18 cellular contexts compared by ENCODE assay signal in the genomic region with DNA sequence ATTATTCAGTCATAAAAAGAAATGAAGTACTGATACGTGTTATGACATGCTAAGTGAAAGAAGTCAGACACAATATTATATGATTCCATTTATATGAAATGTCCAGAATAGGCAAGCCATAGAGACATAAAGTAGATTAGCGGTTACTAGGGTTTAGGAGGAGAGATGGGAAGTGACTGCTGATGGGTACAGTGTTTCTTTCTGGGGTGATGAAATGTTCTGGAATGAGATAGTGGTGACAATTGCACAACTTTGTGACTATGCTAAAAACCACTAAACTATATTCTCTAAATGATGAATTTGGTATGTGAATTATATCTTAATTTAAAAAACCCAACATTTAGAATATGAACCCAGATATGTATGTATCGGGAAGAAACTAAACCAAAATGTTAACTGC. TPM values are rescaled to one million over a fixed set of nuclear protein-coding genes. Genes with fewer than 3 reads are reported as not detected.
DNase-seq lines count a peak whose midpoint lies in the region; ATAC-seq, FAIRE-seq and TF ChIP-seq lines count a peak whose summit lies in the region.
"Had no signal": no experiment of that assay in that cellular context is flagged by ENCODE, and none has a peak within 500 bp of the region (broad histone marks: within the 10 kb centered on the region; RNA-seq: fewer than 3 reads in every experiment).

No MANE protein-coding gene starts in this region.

- no peaks in the 10 kb centered on the region for H3K9me3 Mint-ChIP-seq in astrocyte (ENCODE audit: unreplicated experiment)
- H3K9me3 Mint-ChIP-seq: stimulated activated effector memory CD8-positive, alpha-beta T cell treated with anti-CD3 and anti-CD28 coated beads, Interleukin-12 subunit alpha, Interleukin-12 subunit beta, amount 100 ng/mL, for 72 hours had no signal

- peaks cover 5% of the 10 kb centered on the region for H3K4me1 Mint-ChIP-seq in astrocyte (ENCODE audit: low read depth, unreplicated experiment)
- H3K4me1 Mint-ChIP-seq: activated CD4-positive, alpha-beta T cell treated with anti-CD3 and anti-CD28 coated beads for 36 hours; stimulated activated effector memory CD8-positive, alpha-beta T cell treated with anti-CD3 and anti-CD28 coated beads, Interleukin-12 subunit alpha, Interleukin-12 subunit beta, amount 100 ng/mL, for 72 hours had no signal

- no peak overlapping the region for H3K14ac ChIP-seq in neuronal stem cell (ENCODE audit: low read length)

- H3K4me2 ChIP-seq in astrocyte (ENCODE audit: low read length): no peak overlapping the region
- H3K4me2 ChIP-seq in neuronal stem cell (ENCODE audit: insufficient read depth, low read length, poor library complexity, severe bottlenecking): no peak overlapping the region
- H3K4me2 ChIP-seq in osteoblast (ENCODE audit: insufficient read depth, low read length): no peak overlapping the region

- H3K4me1 ChIP-seq in astrocyte (ENCODE audit: insufficient read depth, low read length) (no peaks in the 10 kb centered on the region), neuronal stem cell (ENCODE audit: control insufficient read depth in 2 of 2, insufficient read depth in 1 of 2, low read depth in 1 of 2, low read length in 2 of 2) (no peaks in the 10 kb centered on the region), osteoblast (ENCODE audit: insufficient read depth, low read length) (peaks cover 9% of the 10 kb centered on the region)
- H3K4me1 ChIP-seq: pancreas, tibial nerve had no signal

- H3K23ac ChIP-seq in neuronal stem cell (ENCODE audit: low read depth, low read length, poor library complexity): no peak overlapping the region

- no peak overlapping the region for H3K4me3 Mint-ChIP-seq in astrocyte (ENCODE audit: unreplicated experiment)
- H3K4me3 Mint-ChIP-seq: activated CD4-positive, alpha-beta T cell treated with anti-CD3 and anti-CD28 coated beads for 36 hours; stimulated activated effector memory CD8-positive, alpha-beta T cell treated with anti-CD3 and anti-CD28 coated beads, Interleukin-12 subunit alpha, Interleukin-12 subunit beta, amount 100 ng/mL, for 72 hours had no signal

- no peak overlapping the region for H2BK12ac ChIP-seq in neuronal stem cell (ENCODE audit: low read length)

- H3K79me1 ChIP-seq in neuronal stem cell (ENCODE audit: low read depth, low read length): no peaks in the 10 kb centered on the region

- H2AFZ ChIP-seq in astrocyte (ENCODE audit: low read depth, low read length) (no peak overlapping the region), neuronal stem cell (ENCODE audit: low read length) (no peak overlapping the region), osteoblast (ENCODE audit: low read length) (no peak overlapping the region)

- no peak overlapping the region for H3K4me3 ChIP-seq in astrocyte (ENCODE audit: insufficient read depth, low read depth, low read length)
- H3K4me3 ChIP-seq in neuronal stem cell (ENCODE audit: low read length in 2 of 2): no peak overlapping the region
- H3K4me3 ChIP-seq in osteoblast (ENCODE audit: insufficient read depth, low read length): no peak overlapping the region
- H3K4me3 ChIP-seq: pancreas, spleen, tibial nerve had no signal

- DNase-seq in EH (ENCODE audit: low read depth): peak; percentile 69
- DNase-seq in M059J (ENCODE audit: low read depth): peak; percentile 15
- DNase-seq in astrocyte (ENCODE audit: low read depth): peak; percentile 4
- peak; percentile 40 for DNase-seq in iris pigment epithelial cell (ENCODE audit: low read depth)
- DNase-seq in neuronal stem cell (ENCODE audit: low spot score): no peak
- no peak for DNase-seq in osteoblast (ENCODE audit: insufficient read length, low spot score, missing footprints)
- no peak for DNase-seq in NCI-H2171 (lab: John Stamatoyannopoulos, UW)
- DNase-seq: activated CD4-positive, alpha-beta T cell treated with anti-CD3 and anti-CD28 coated beads for 36 hours; activated naive CD4-positive, alpha-beta T cell; dermis blood vessel endothelial cell; NCI-H1092 treated with DMSO at 0.1 percent for 48 hours; pancreas; spleen; T-helper 9 cell had no signal

- no peaks in the 10 kb centered on the region for H3K27me3 ChIP-seq in astrocyte (ENCODE audit: insufficient read depth, low read length)
- no peaks in the 10 kb centered on the region for H3K27me3 ChIP-seq in neuronal stem cell (ENCODE audit: control insufficient read depth in 3 of 3, insufficient read depth in 3 of 3, low read depth in 1 of 3, low read length in 3 of 3)
- H3K27me3 ChIP-seq in osteoblast (ENCODE audit: insufficient read depth, low read length): no peaks in the 10 kb centered on the region
- H3K27me3 ChIP-seq: pancreas, spleen, tibial nerve had no signal

- H2BK5ac ChIP-seq in neuronal stem cell (ENCODE audit: low read length): no peak overlapping the region

- H4K8ac ChIP-seq in neuronal stem cell (ENCODE audit: low read depth, low read length): no peak overlapping the region

- H3K9ac ChIP-seq in astrocyte (ENCODE audit: low read length) (no peak overlapping the region), neuronal stem cell (ENCODE audit: low read depth, low read length, poor library complexity) (no peak overlapping the region)

- WGBS in neuronal stem cell (ENCODE audit: extremely low coverage in 2 of 2, insufficient read length in 2 of 2, insufficient replicate concordance in 1 of 2), 2 donors: no CpG with 5 or more reads among the region's 3 CpGs

- no peak overlapping the region for H2AK5ac ChIP-seq in neuronal stem cell (ENCODE audit: low read depth, low read length)

- ATAC-seq in HG02571 (IDR thresholded peaks at IDR 0.05; ENCODE audit: unreplicated experiment): no peak
- ATAC-seq: activated CD4-positive, alpha-beta T cell treated with anti-CD3 and anti-CD28 coated beads for 36 hours; pancreas; stimulated activated effector memory CD8-positive, alpha-beta T cell treated with anti-CD3 and anti-CD28 coated beads, Interleukin-12 subunit alpha, Interleukin-12 subunit beta, amount 100 ng/mL, for 72 hours had no signal

- H3K36me3 Mint-ChIP-seq in astrocyte (ENCODE audit: low read depth, unreplicated experiment): peaks cover 5% of the 10 kb centered on the region

- H4K91ac ChIP-seq in neuronal stem cell (ENCODE audit: low read depth, low read length, poor library complexity): no peak overlapping the region

- no peak overlapping the region for H3K27ac ChIP-seq in astrocyte (ENCODE audit: low read depth, low read length)
- H3K27ac ChIP-seq in neuronal stem cell (replicated peaks; ENCODE audit: low read length): no peak overlapping the region
- H3K27ac ChIP-seq in osteoblast (ENCODE audit: low read depth, low read length): no peak overlapping the region
- H3K27ac ChIP-seq: epithelial cell of prostate, pancreas, tibial nerve had no signal

- H3K4ac ChIP-seq in neuronal stem cell (ENCODE audit: low read length): no peak overlapping the region

- H3K36me3 ChIP-seq in astrocyte (ENCODE audit: insufficient read depth, low read length): no peaks in the 10 kb centered on the region
- peaks cover 0 to 24% of the 10 kb centered on the region in 2 donors for H3K36me3 ChIP-seq in neuronal stem cell (replicated peaks in 1 of 2; ENCODE audit: control insufficient read depth in 2 of 2, insufficient read depth in 2 of 2, low read length in 2 of 2)
- H3K36me3 ChIP-seq in osteoblast (ENCODE audit: insufficient read depth, low read length): peaks cover 6% of the 10 kb centered on the region
- H3K36me3 ChIP-seq: pancreas had no signal

- H2BK15ac ChIP-seq in neuronal stem cell (ENCODE audit: low read length): no peak overlapping the region

- H3K27ac Mint-ChIP-seq in astrocyte (ENCODE audit: unreplicated experiment): no peak overlapping the region
- H3K27ac Mint-ChIP-seq: activated CD4-positive, alpha-beta T cell treated with anti-CD3 and anti-CD28 coated beads for 36 hours; stimulated activated effector memory CD8-positive, alpha-beta T cell treated with anti-CD3 and anti-CD28 coated beads, Interleukin-12 subunit alpha, Interleukin-12 subunit beta, amount 100 ng/mL, for 72 hours had no signal

- H2BK120ac ChIP-seq in neuronal stem cell (ENCODE audit: low read depth, low read length): no peak overlapping the region

- H3K27me3 Mint-ChIP-seq in astrocyte (ENCODE audit: low read depth, unreplicated experiment): no peaks in the 10 kb centered on the region
- H3K27me3 Mint-ChIP-seq: activated CD4-positive, alpha-beta T cell treated with anti-CD3 and anti-CD28 coated beads for 36 hours had no signal

- peak; percentile 20 for FAIRE-seq in astrocyte (lab: Jason Lieb, UNC)

- H3K9me3 ChIP-seq in astrocyte (ENCODE audit: insufficient read depth, low read depth, low read length) (no peaks in the 10 kb centered on the region), neuronal stem cell (replicated peaks in 1 of 2; ENCODE audit: control insufficient read depth in 2 of 2, insufficient read depth in 1 of 2, low read depth in 1 of 2, low read length in 2 of 2) (no peaks in the 10 kb centered on the region), osteoblast (ENCODE audit: low read depth, low read length) (no peaks in the 10 kb centered on the region)
- H3K9me3 ChIP-seq: pancreas, spleen, tibial nerve had no signal

- no peaks in the 10 kb centered on the region for H3K79me2 ChIP-seq in astrocyte (ENCODE audit: insufficient read depth, low read length)
- no peaks in the 10 kb centered on the region for H3K79me2 ChIP-seq in osteoblast (ENCODE audit: insufficient read depth, low read length)

- H4K20me1 ChIP-seq in astrocyte (ENCODE audit: insufficient read depth, low read length) (no peaks in the 10 kb centered on the region), osteoblast (ENCODE audit: insufficient read depth, low read length) (no peaks in the 10 kb centered on the region)

- no peak overlapping the region for H3K18ac ChIP-seq in neuronal stem cell (ENCODE audit: low read length)

- TF ChIP-seq CTCF in astrocyte (IDR thresholded peaks at IDR 0.05; ENCODE audit: insufficient read depth, low read depth, low read length): no peak
- no peak for TF ChIP-seq CTCF in osteoblast (IDR thresholded peaks at IDR 0.05; ENCODE audit: extremely low read depth, low read depth, low read length)

RNA-seq across cellular contexts. Expression of a gene that starts 27.6 kb away (rescaled TPM):
- total RNA-seq in M059J (2014; rRNA removed; shearing (Covaris generic)): 4.6 and 7.8 TPM in 2 replicates
- 13.3 and 18.2 TPM in 2 replicates for total RNA-seq in astrocyte
- 10.5 TPM for polyA plus RNA-seq in neuronal stem cell (2013, experiment 1 of 2)
- 8.8 TPM for polyA plus RNA-seq in neuronal stem cell (2013, experiment 2 of 2)
- 14.1 and 16.2 TPM in 2 replicates for total RNA-seq in osteoblast

RNA-seq across cellular contexts. Expression of a gene that starts 34.8 kb away (rescaled TPM):
- 35.8 and 37.6 TPM in 2 replicates for total RNA-seq in M059J (2014; rRNA removed; shearing (Covaris generic))
- total RNA-seq in astrocyte (23.3 and 26.2 TPM in 2 replicates), osteoblast (10.5 and 11.8 TPM in 2 replicates)
- 43.2 TPM for polyA plus RNA-seq in neuronal stem cell (2013, experiment 1 of 2)
- polyA plus RNA-seq in neuronal stem cell (2013, experiment 2 of 2): 44.9 TPM

RNA-seq across cellular contexts. Expression of a gene that starts 36.5 kb away (rescaled TPM):
- total RNA-seq in M059J (2014; rRNA removed; shearing (Covaris generic)): 140 and 145 TPM in 2 replicates
- total RNA-seq in astrocyte (116 TPM in 2 replicates), osteoblast (94.3 and 97.4 TPM in 2 replicates)
- polyA plus RNA-seq in neuronal stem cell (2013, experiment 1 of 2): 75.0 TPM
- 72.5 TPM for polyA plus RNA-seq in neuronal stem cell (2013, experiment 2 of 2)

Comparison
In these comparisons a context has a peak if more than half of its experiments do, and no peak if none do; other contexts are left out.
1. DNase-seq: peak in EH (single experiment), M059J (single experiment), astrocyte (single experiment) and iris pigment epithelial cell (single experiment); none in neuronal stem cell (single experiment), osteoblast (single experiment) and NCI-H2171 (single experiment).